ENCODE assay signal across 8 cellular contexts in genomic region chr15:57323806-57324589, GRCh38. TPM values are rescaled to one million over a fixed set of nuclear protein-coding genes. Genes with fewer than 3 reads are reported as not detected.
DNase-seq lines count a peak whose midpoint lies in the region; ATAC-seq and TF ChIP-seq lines count a peak whose summit lies in the region.

No MANE protein-coding gene starts in this region.

- no peak for ATAC-seq in GM18498 (IDR thresholded peaks at IDR 0.05; ENCODE audit: unreplicated experiment)
- no peak for ATAC-seq in GM18873 (IDR thresholded peaks at IDR 0.05; ENCODE audit: low FRiP score, unreplicated experiment)

- TF ChIP-seq CTCF in DOHH2 (IDR thresholded peaks at IDR 0.05; ENCODE audit: low read depth, low read length, poor library complexity, severe bottlenecking): no peak
- no peak for TF ChIP-seq CTCF in LNCaP clone FGC (IDR thresholded peaks at IDR 0.05; ENCODE audit: control insufficient read depth, extremely low read depth, insufficient read depth)
- no peak for TF ChIP-seq CTCF in ascending aorta (IDR thresholded peaks at IDR 0.05)

- H3K9me2 ChIP-seq in DOHH2 (replicated peaks; ENCODE audit: control insufficient read depth, low read length): no peaks in the 10 kb centered on the region

- H3F3A ChIP-seq in DOHH2 (ENCODE audit: control insufficient read depth, insufficient read depth): peaks cover 3% of the 10 kb centered on the region; the same call in 1 of the 2 replicates

- peak overlapping the region; percentile 33 for H3K4me2 ChIP-seq in DOHH2 (ENCODE audit: low read length)

- H3K4me1 ChIP-seq in DOHH2 (ENCODE audit: control insufficient read depth, low read length): peaks cover 10% of the 10 kb centered on the region
- H3K4me1 ChIP-seq in effector memory CD4-positive, alpha-beta T cell (ENCODE audit: control insufficient read depth, insufficient read depth, low read length, poor library complexity, severe bottlenecking): no peaks in the 10 kb centered on the region
- peaks cover 0 to 9% of the 10 kb centered on the region in 2 donors for H3K4me1 ChIP-seq in ascending aorta

- H3K79me2 ChIP-seq in DOHH2 (ENCODE audit: control insufficient read depth, low read length): no peaks in the 10 kb centered on the region

- no peaks in the 10 kb centered on the region for H3K36me3 ChIP-seq in DOHH2 (ENCODE audit: control insufficient read depth, low read length)
- no peaks in the 10 kb centered on the region for H3K36me3 ChIP-seq in effector memory CD4-positive, alpha-beta T cell (ENCODE audit: control insufficient read depth, insufficient read depth, low read length)
- H3K36me3 ChIP-seq in ascending aorta: no peaks in the 10 kb centered on the region

- H3K27ac ChIP-seq in DOHH2 (ENCODE audit: low read depth, low read length) (no peak overlapping the region), ascending aorta (no peak overlapping the region)
- H3K27ac ChIP-seq in effector memory CD4-positive, alpha-beta T cell (ENCODE audit: insufficient read depth, low read length, poor library complexity, severe bottlenecking): no peak overlapping the region

- peak overlapping the region; percentile 7; the same call in 1 of the 2 replicates for H3K4me3 ChIP-seq in DOHH2 (ENCODE audit: low read length)
- no peak overlapping the region for H3K4me3 ChIP-seq in LNCaP clone FGC (ENCODE audit: low read depth, low read length)
- no peak overlapping the region for H3K4me3 ChIP-seq in effector memory CD4-positive, alpha-beta T cell (ENCODE audit: insufficient read depth, low read depth, low read length, poor library complexity, severe bottlenecking)
- H3K4me3 ChIP-seq in ascending aorta: no peak overlapping the region

- DNase-seq in LNCaP clone FGC (ENCODE audit: low read depth): peak; percentile 23
- peak; percentile 71 for DNase-seq in SW480 (ENCODE audit: low spot score)
- DNase-seq in iris pigment epithelial cell (ENCODE audit: low read depth): peak; percentile 78
- no peak for DNase-seq in effector memory CD4-positive, alpha-beta T cell
- DNase-seq in ascending aorta (ENCODE audit: low spot score in 2 of 2): no peak

- H3K9me3 ChIP-seq in DOHH2 (ENCODE audit: control insufficient read depth, insufficient read depth, low read length) (no peaks in the 10 kb centered on the region), ascending aorta (no peaks in the 10 kb centered on the region)
- no peaks in the 10 kb centered on the region for H3K9me3 ChIP-seq in effector memory CD4-positive, alpha-beta T cell (ENCODE audit: control insufficient read depth, low read length)

- intact Hi-C loops in ascending aorta (cut with DNase I): no loop called here

- H4K20me1 ChIP-seq in DOHH2 (ENCODE audit: control insufficient read depth, insufficient read depth, low read depth, low read length): no peaks in the 10 kb centered on the region

- H3K27me3 ChIP-seq in DOHH2 (ENCODE audit: control insufficient read depth, low read length) (peaks cover 7% of the 10 kb centered on the region; the same call in 1 of the 2 replicates), ascending aorta (no peaks in the 10 kb centered on the region)
- H3K27me3 ChIP-seq in effector memory CD4-positive, alpha-beta T cell (replicated peaks; ENCODE audit: control insufficient read depth, insufficient read depth, low read length, poor library complexity, severe bottlenecking): no peaks in the 10 kb centered on the region

RNA-seq across cellular contexts. Expression of gene CGNL1, which starts 52.3 kb away (rescaled TPM):
- total RNA-seq in ascending aorta: 3.5 TPM

Comparison
In these comparisons a context has a peak if more than half of its experiments do, and no peak if none do; other contexts are left out.
1. DNase-seq: peak in LNCaP clone FGC (single experiment), SW480 (single experiment) and iris pigment epithelial cell (single experiment); none in effector memory CD4-positive, alpha-beta T cell (0 of 3) and ascending aorta (0 of 2).